8 cellular contexts compared by ENCODE assay signal in genomic region chr1:100132566-100133477, GRCh38. TPM values are rescaled to one million over a fixed set of nuclear protein-coding genes. Genes with fewer than 3 reads are reported as not detected.
DNase-seq lines count a peak whose midpoint lies in the region; ATAC-seq, FAIRE-seq and TF ChIP-seq lines count a peak whose summit lies in the region.

TSS of gene SASS6 (minus strand) at chr1:100132930. CDS start at chr1:100132814, 116 bp downstream.
TSS of gene TRMT13 (plus strand) at chr1:100133163. CDS start at chr1:100133169, 6 bp downstream.

- peak within 1 kb of the TSS; percentile 96 for H2BK5ac ChIP-seq in H1 (ENCODE audit: low read depth, low read length)
- H2BK5ac ChIP-seq in mesenchymal stem cell (ENCODE audit: low read depth, low read length, poor library complexity, severe bottlenecking) = peak within 1 kb of the TSS; percentile 67

- H3K4me2 ChIP-seq in H1 (ENCODE audit: insufficient read depth in 1 of 2, low read depth in 2 of 2, low read length in 2 of 2) (peak within 1 kb of the TSS; percentile 62 to 67), mesenchymal stem cell (ENCODE audit: low read length, poor library complexity, severe bottlenecking) (peak within 1 kb of the TSS; percentile 86)

- H3K27me3 ChIP-seq in H1 (replicated peaks in 1 of 4; ENCODE audit: control insufficient read depth in 3 of 4, extremely low read depth in 1 of 4, insufficient read depth in 3 of 4, low read length in 3 of 4) = no peaks in the 10 kb centered on the region
- no peaks in the 10 kb centered on the region for H3K27me3 ChIP-seq in mesenchymal stem cell (ENCODE audit: control insufficient read depth in 1 of 2, insufficient read depth in 1 of 2, low read length in 2 of 2)

- H3K23ac ChIP-seq in H1 (ENCODE audit: insufficient read length) (no peak within 1 kb of the TSS), mesenchymal stem cell (ENCODE audit: low read length in 2 of 2) (no peak within 1 kb of the TSS)

- peaks cover 0 to 8% (median 3%) of the 10 kb centered on the region in 4 experiments; a peak in 3 of 8 replicates for H3K36me3 ChIP-seq in H1 (ENCODE audit: control insufficient read depth in 2 of 4, insufficient read depth in 4 of 4, low read length in 3 of 4)
- peaks cover 4 to 12% of the 10 kb centered on the region in 2 experiments for H3K36me3 ChIP-seq in mesenchymal stem cell (ENCODE audit: control insufficient read depth in 1 of 2, insufficient read depth in 2 of 2, low read depth in 1 of 2, low read length in 2 of 2)

- POLR2A ChIA-PET in H1 (lab: Charles Lee; ENCODE audit: partially characterized antibody) = interaction anchor here (0.6 to 1.3 kb wide), 17 partner anchors 9 to 762 kb away, joined by 3 to 7 read pairs (median 3); partner anchors contain the start of genes AGL, DBT, EXTL2 and RTCA

- FAIRE-seq in HTR-8/SVneo (lab: Jason Lieb, UNC) = no peak
- FAIRE-seq in H1 (lab: Jason Lieb, UNC) = peak; percentile 89

- H3K18ac ChIP-seq in H1 (ENCODE audit: extremely low read depth, low read length) (peak within 1 kb of the TSS; percentile 92), mesenchymal stem cell (ENCODE audit: low read depth in 1 of 2, low read length in 2 of 2) (peak within 1 kb of the TSS in 1 of 2 experiments; percentile 67)

- peak within 1 kb of the TSS; percentile 94 for H3K27ac ChIP-seq in H1 (ENCODE audit: low read depth, low read length)
- H3K27ac ChIP-seq in mesenchymal stem cell (ENCODE audit: low read length, poor library complexity, severe bottlenecking) = peak within 1 kb of the TSS; percentile 69

- H3K79me2 ChIP-seq in H1 (ENCODE audit: control insufficient read depth in 1 of 2, insufficient read depth in 2 of 2, low read length in 2 of 2) = peaks cover 9 to 61% of the 10 kb centered on the region in 2 experiments

- peak in 1 of 2 experiments; percentile 58; a peak in 1 of 3 replicates for TF ChIP-seq EP300 in H1 (IDR thresholded peaks at IDR 0.05; ENCODE audit: borderline replicate concordance in 1 of 2, low read depth in 2 of 2, low read length in 2 of 2)

- H3K9me3 ChIP-seq in H1 (ENCODE audit: insufficient read depth in 2 of 2, low read depth in 1 of 2, low read length in 1 of 2) (no peaks in the 10 kb centered on the region), mesenchymal stem cell (ENCODE audit: control insufficient read depth, low read length) (no peaks in the 10 kb centered on the region)

- DNase-seq in COLO829 (ENCODE audit: low spot score) (peak; percentile 87), HTR-8/SVneo (ENCODE audit: insufficient read length, low spot score) (peak; percentile 75), NOMO-1 treated with dmso at 0.1 percent for 144 hours (lab: John Stamatoyannopoulos, UW; ENCODE audit: unreplicated experiment) (peak; percentile 99), H1 (ENCODE audit: low read depth in 1 of 2, low spot score in 2 of 2) (peak; percentile 86 to 90), mesenchymal stem cell (peak; percentile 99)
- DNase-seq in activated CD8-positive, alpha-beta memory T cell treated with anti-CD3 and anti-CD28 coated beads for 48 hours (ENCODE audit: low read depth in 2 of 3, low spot score in 2 of 3) = peak; percentile 66 to 83 (median 81)
- peak; percentile 83 for DNase-seq in stimulated activated CD8-positive, alpha-beta memory T cell treated with anti-CD3 and anti-CD28 coated beads, Interleukin-12 subunit alpha, Interleukin-12 subunit beta, amount 100 ng/mL, for 4 hours (ENCODE audit: low read depth)

- no peak within 1 kb of the TSS for H3K56ac ChIP-seq in H1 (replicated peaks; ENCODE audit: insufficient read length, low read depth, low read length)

- H4K5ac ChIP-seq in H1 (ENCODE audit: insufficient read length, low read depth, low read length) = peak within 1 kb of the TSS; percentile 99

- peak within 1 kb of the TSS; percentile 93 for H2AFZ ChIP-seq in H1 (ENCODE audit: low read length)
- peak within 1 kb of the TSS; percentile 58 for H2AFZ ChIP-seq in mesenchymal stem cell (ENCODE audit: low read depth, low read length)

- CTCF ChIA-PET in H1 (lab: Charles Lee; ENCODE audit: partially characterized antibody) = interaction anchor here (0.9 to 1.2 kb wide), 2 partner anchors 11 to 324 kb away, joined by 3 to 4 read pairs; no protein-coding TSS in a partner anchor

- H2AK5ac ChIP-seq in H1 (ENCODE audit: low read depth, low read length) = no peak within 1 kb of the TSS
- H2AK5ac ChIP-seq in mesenchymal stem cell (ENCODE audit: low read length, severe bottlenecking) = peak within 1 kb of the TSS; percentile 49

- H3K14ac ChIP-seq in H1 (ENCODE audit: insufficient read length) (no peak within 1 kb of the TSS), mesenchymal stem cell (ENCODE audit: low read length in 2 of 2) (no peak within 1 kb of the TSS)

- peak; percentile 83 for ATAC-seq in GM21367 (IDR thresholded peaks at IDR 0.05; ENCODE audit: unreplicated experiment)

- H4K8ac ChIP-seq in H1 (ENCODE audit: extremely low read depth, insufficient read depth, low read length) (peak within 1 kb of the TSS; percentile 98), mesenchymal stem cell (ENCODE audit: low read length) (peak within 1 kb of the TSS; percentile 85)

- H4K91ac ChIP-seq in H1 (replicated peaks; ENCODE audit: insufficient read length, low read length) = peak within 1 kb of the TSS; percentile 95
- H4K91ac ChIP-seq in mesenchymal stem cell (ENCODE audit: low read length) = no peak within 1 kb of the TSS

- peak within 1 kb of the TSS; percentile 79 to 96 (median 96) for H3K4me3 ChIP-seq in H1 (ENCODE audit: extremely low read depth in 1 of 4, insufficient read depth in 2 of 4, low read depth in 3 of 4, low read length in 4 of 4)
- peak within 1 kb of the TSS; percentile 84 to 94 for H3K4me3 ChIP-seq in mesenchymal stem cell (ENCODE audit: insufficient read depth in 1 of 2, low read depth in 1 of 2, low read length in 2 of 2)

- H2BK12ac ChIP-seq in H1 (ENCODE audit: low read depth, low read length) = peak within 1 kb of the TSS; percentile 45; the same call in 1 of the 2 replicates
- H2BK12ac ChIP-seq in mesenchymal stem cell (ENCODE audit: low read length in 2 of 2) = peak within 1 kb of the TSS in 1 of 2 experiments; percentile 30

- 2% methylated on average over 57 of the region's 57 CpGs; no CpG with 5 or more reads in 1 of the 2 experiments for WGBS in H1 (ENCODE audit: extremely low coverage in 1 of 2, insufficient coverage in 1 of 2, insufficient read length in 1 of 2, insufficient replicate concordance in 2 of 2, low coverage in 1 of 2, low lambda C conversion rate in 2 of 2, missing lambda C conversion rate in 1 of 2), 2 experiments
- WGBS in mesenchymal stem cell = under 1% methylated on average over 54 of the region's 57 CpGs

- TF ChIP-seq CTCF in H1 (IDR thresholded peaks at IDR 0.05; ENCODE audit: control extremely low read depth in 1 of 3, insufficient read depth in 1 of 3, low read depth in 1 of 3, low read length in 3 of 3) = no peak

- peak in 1 of 2 experiments; percentile 77; a peak in 2 of 3 replicates for TF ChIP-seq POLR2A in H1 (IDR thresholded peaks at IDR 0.05; ENCODE audit: control extremely low read depth in 1 of 2, low read depth in 2 of 2, low read length in 2 of 2)

- TF ChIP-seq RAD21 in H1 (IDR thresholded peaks at IDR 0.05 in 1 of 2, conservative IDR thresholded peaks at IDR 0.05 in 1 of 2; ENCODE audit: low read depth in 2 of 2, low read length in 2 of 2) = no peak

- peaks cover 0 to 3% of the 10 kb centered on the region in 2 experiments for H4K20me1 ChIP-seq in H1 (replicated peaks in 1 of 2; ENCODE audit: control insufficient read depth in 1 of 2, insufficient read depth in 2 of 2, low read length in 2 of 2)

- H3K4me1 ChIP-seq in H1 (replicated peaks in 1 of 4; ENCODE audit: control insufficient read depth in 3 of 4, insufficient read depth in 4 of 4, low read length in 3 of 4) = peaks cover 0 to 5% (median 0%) of the 10 kb centered on the region in 4 experiments; a peak in 2 of 7 replicates
- H3K4me1 ChIP-seq in mesenchymal stem cell (ENCODE audit: control insufficient read depth, insufficient read depth, low read depth, low read length) = peaks cover 2% of the 10 kb centered on the region

- peak within 1 kb of the TSS; percentile 84 to 94 (median 91) for H3K9ac ChIP-seq in H1 (replicated peaks in 1 of 4; ENCODE audit: extremely low read depth in 1 of 4, low read depth in 3 of 4, low read length in 3 of 4)
- peak within 1 kb of the TSS; percentile 91 for H3K9ac ChIP-seq in mesenchymal stem cell (ENCODE audit: low read length)

- no peak within 1 kb of the TSS for H2BK20ac ChIP-seq in H1 (ENCODE audit: low read length)

- no peaks in the 10 kb centered on the region for H3K23me2 ChIP-seq in H1 (ENCODE audit: low read depth, low read length)

- H2BK120ac ChIP-seq in H1 (replicated peaks; ENCODE audit: low read depth, low read length) (peak within 1 kb of the TSS; percentile 89), mesenchymal stem cell (ENCODE audit: low read depth, low read length) (no peak within 1 kb of the TSS)

- H3K4ac ChIP-seq in H1 (replicated peaks; ENCODE audit: insufficient read length, low read depth, low read length) (no peak within 1 kb of the TSS), mesenchymal stem cell (ENCODE audit: low read depth in 1 of 2, low read length in 2 of 2) (peak within 1 kb of the TSS in 1 of 2 experiments; percentile 35)

- H3K79me1 ChIP-seq in H1 (ENCODE audit: low read depth, low read length) (no peaks in the 10 kb centered on the region; the same call in 1 of the 2 replicates), mesenchymal stem cell (replicated peaks; ENCODE audit: low read length, poor library complexity, severe bottlenecking) (peaks cover 17% of the 10 kb centered on the region)

- H2BK15ac ChIP-seq in H1 (ENCODE audit: low read length) = no peak within 1 kb of the TSS; the same call in 1 of the 2 replicates
- H2BK15ac ChIP-seq in mesenchymal stem cell (ENCODE audit: low read depth, poor library complexity, severe bottlenecking) = no peak within 1 kb of the TSS

RNA-seq across cellular contexts. Expression of gene SASS6, which starts in this region (rescaled TPM):
- 13.1 and 13.8 TPM in 2 replicates for total RNA-seq in H1 (2021; fragmentation: NEBNext Ultra II Directional; extraction: Animal tissue kit (Norgen Biotek cat#: 25700))
- 0.72 and 1.2 TPM in 2 replicates for polyA plus RNA-seq in H1 (2011; rRNA removed)
- polyA plus RNA-seq in H1 (2011; cell fraction: cytosol; rRNA removed) = 2.4 TPM
- polyA plus RNA-seq in H1 (2011; cell fraction: nucleus; rRNA removed) = 1.2 TPM
- polyA plus RNA-seq in H1 (2012, experiment 1 of 2) = 3.7 to 9.3 TPM (median 4.4 TPM) in 4 replicates
- 0.51 TPM for polyA plus RNA-seq in H1 (2012, experiment 2 of 2)
- 10.0 TPM for polyA plus RNA-seq in H1 (2013, experiment 1 of 2)
- 9.6 TPM for polyA plus RNA-seq in H1 (2013, experiment 2 of 2)
- polyA minus RNA-seq in H1 (2011; rRNA and poly(A)+ RNA removed) = 1.5 and 3.6 TPM in 2 replicates
- 3.2 TPM for polyA minus RNA-seq in H1 (2011; cell fraction: cytosol; rRNA and poly(A)+ RNA removed)
- polyA minus RNA-seq in H1 (2011; cell fraction: nucleus; rRNA and poly(A)+ RNA removed) = 6.0 TPM
- 1.4 TPM for polyA plus RNA-seq in mesenchymal stem cell (2013, experiment 1 of 2)
- 1.5 TPM for polyA plus RNA-seq in mesenchymal stem cell (2013, experiment 2 of 2)

RNA-seq across cellular contexts. Expression of gene TRMT13, which starts in this region (rescaled TPM):
- total RNA-seq in H1 (2021; fragmentation: NEBNext Ultra II Directional; extraction: Animal tissue kit (Norgen Biotek cat#: 25700)) = 11.9 and 14.8 TPM in 2 replicates
- polyA plus RNA-seq in H1 (2011; rRNA removed) = 1.8 and 3.6 TPM in 2 replicates
- polyA plus RNA-seq in H1 (2011; cell fraction: cytosol; rRNA removed) = 7.0 TPM
- polyA plus RNA-seq in H1 (2011; cell fraction: nucleus; rRNA removed) = 3.2 TPM
- 5.6 to 12.3 TPM (median 6.1 TPM) in 4 replicates for polyA plus RNA-seq in H1 (2012, experiment 1 of 2)
- polyA plus RNA-seq in H1 (2012, experiment 2 of 2) = 0.83 TPM
- 13.3 TPM for polyA plus RNA-seq in H1 (2013, experiment 1 of 2)
- 9.9 TPM for polyA plus RNA-seq in H1 (2013, experiment 2 of 2)
- 2.3 and 5.6 TPM in 2 replicates for polyA minus RNA-seq in H1 (2011; rRNA and poly(A)+ RNA removed)
- 5.4 TPM for polyA minus RNA-seq in H1 (2011; cell fraction: cytosol; rRNA and poly(A)+ RNA removed)
- polyA minus RNA-seq in H1 (2011; cell fraction: nucleus; rRNA and poly(A)+ RNA removed) = 10.4 TPM
- polyA plus RNA-seq in mesenchymal stem cell (2013, experiment 1 of 2) = 6.4 TPM
- 6.7 TPM for polyA plus RNA-seq in mesenchymal stem cell (2013, experiment 2 of 2)

Comparison
In these comparisons a context has a peak if more than half of its experiments do, and no peak if none do; other contexts are left out.
1. Peak in every context shown above with its lines: DNase-seq, ATAC-seq, H3K4me3 ChIP-seq and H3K27ac ChIP-seq.